8 cellular contexts compared by ENCODE assay signal in genomic region chr2:61144697-61145268, GRCh38. TPM values are rescaled to one million over a fixed set of nuclear protein-coding genes. Genes with fewer than 3 reads are reported as not detected.
A peak's percentile ranks its signal among the peaks of the same experiment; 100 is the strongest.
DNase-seq lines count a peak whose midpoint lies in the region; ATAC-seq and TF ChIP-seq lines count a peak whose summit lies in the region.

No MANE protein-coding gene starts in this region.

- peak overlapping the region; percentile 73 to 80 for H3K27ac ChIP-seq in left lung

- H3K9me3 ChIP-seq in left lung, result no peaks in the 10 kb centered on the region

- ATAC-seq in GM18511 (IDR thresholded peaks at IDR 0.05; ENCODE audit: unreplicated experiment) (peak; percentile 95), HG03025 (IDR thresholded peaks at IDR 0.05; ENCODE audit: low FRiP score, unreplicated experiment) (peak; percentile 85), left lung (peak; percentile 98)

- intact Hi-C loops in left lung (cut with DNase I), result no loop called here

- no peaks in the 10 kb centered on the region for H3K27me3 ChIP-seq in left lung

- peaks cover 0 to 13% of the 10 kb centered on the region in 2 donors for H3K4me1 ChIP-seq in left lung

- no peak for TF ChIP-seq CTCF in left lung (IDR thresholded peaks at IDR 0.05)

- DNase-seq in NCI-H460 (ENCODE audit: extremely low read depth, low read depth) (peak; percentile 99), dermis microvascular lymphatic vessel endothelial cell (ENCODE audit: low read depth in 2 of 2) (peak; percentile 96), left lung (peak; percentile 94 to 97), NCI-H2196 (lab: John Stamatoyannopoulos, UW; ENCODE audit: unreplicated experiment) (no peak)
- peak; percentile 94 to 97 for DNase-seq in activated CD4-positive, alpha-beta T cell treated with anti-CD3 and anti-CD28 coated beads, Interleukin-2, amount 50 U/mL, for 48 hours
- DNase-seq in stimulated activated CD4-positive, alpha-beta T cell treated with anti-CD3 and anti-CD28 coated beads, Interleukin-2, amount 100 ng/mL, for 24 hours, result peak; percentile 94

- peaks cover 0 to 16% of the 10 kb centered on the region in 2 donors for H3K36me3 ChIP-seq in left lung

- H3K4me3 ChIP-seq in left lung, result peak overlapping the region; percentile 45 to 59

RNA-seq across cellular contexts. Expression of gene C2orf74, which starts 17.2 kb away (rescaled TPM):
- 27.9 and 29.9 TPM in 2 replicates for total RNA-seq in NCI-H460 (2014; rRNA removed; shearing (Covaris generic))
- polyA plus RNA-seq in NCI-H460 (2014; cell fraction: nucleus; rRNA removed), result 9.2 and 22.9 TPM in 2 replicates
- total RNA-seq in dermis microvascular lymphatic vessel endothelial cell (3.2 and 5.9 TPM in 2 replicates), left lung (10 to 100 TPM in 1 of 2 donors, 1 to 10 TPM in 1; 5.0 to 11.4 TPM)
